Comparison of ENCODE assay signal across 26 cellular contexts in genomic region chr2:234344041-234344440, GRCh38.
"Had no signal": no experiment of that assay in that cellular context is flagged by ENCODE, and none has a peak within 500 bp of the region (broad histone marks: within the 10 kb centered on the region; RNA-seq: fewer than 3 reads in every experiment).

No MANE protein-coding gene starts in this region.

- H3K27me3 Mint-ChIP-seq: activated CD4-positive, alpha-beta memory T cell treated with anti-CD3 and anti-CD28 coated beads, Interleukin-2, amount 10 ng/mL, durations not matched to agents 7 days and 5 days; activated CD4-positive, alpha-beta T cell treated with anti-CD3 and anti-CD28 coated beads, Interleukin-2, amount 10 ng/mL, durations not matched to agents 7 days and 5 days; activated naive CD8-positive, alpha-beta T cell; activated T-cell treated with anti-CD3 and anti-CD28 coated beads, Interleukin-2, amount 50 U/mL, for 24 hours; activated T-helper 17 cell treated with anti-CD3 and anti-CD28 coated beads, Interleukin-2, amount 50 U/mL, for 72 hours; central memory CD8-positive, alpha-beta T cell had no signal

- ATAC-seq: activated T-helper 17 cell treated with anti-CD3 and anti-CD28 coated beads, Interleukin-2, amount 50 U/mL, for 72 hours; esophagus mucosa had no signal

- DNase-seq: activated CD4-positive, alpha-beta memory T cell treated with anti-CD3 and anti-CD28 coated beads, Interleukin-2, amount 10 ng/mL, durations not matched to agents 7 days and 5 days; activated CD4-positive, alpha-beta T cell treated with anti-CD3 and anti-CD28 coated beads for 1 hour; activated CD4-positive, alpha-beta T cell treated with anti-CD3 and anti-CD28 coated beads for 4 hours; activated CD4-positive, alpha-beta T cell treated with anti-CD3 and anti-CD28 coated beads, Interleukin-2, amount 10 ng/mL, durations not matched to agents 7 days and 5 days; activated CD4-positive, alpha-beta T cell treated with anti-CD3 and anti-CD28 coated beads, Interleukin-2, amount 50 U/mL, for 4 hours; activated CD8-positive, alpha-beta memory T cell treated with anti-CD3 and anti-CD28 coated beads, Interleukin-2, amount 50 U/mL, for 48 hours; activated effector memory CD4-positive, alpha-beta T cell treated with Interleukin-2 at 50 U/mL for 16 hours; activated gamma-delta T cell treated with Interleukin-2 at 50 U/mL for 16 hours; activated naive CD4-positive, alpha-beta T cell treated with anti-CD3 and anti-CD28 coated beads, Interleukin-2, amount 50 U/mL, for 16 hours; activated naive CD4-positive, alpha-beta T cell treated with Interleukin-2 at 50 U/mL for 16 hours; activated T-cell treated with anti-CD3 and anti-CD28 coated beads for 4 hours; activated T-cell treated with anti-CD3 and anti-CD28 coated beads, Interleukin-2, amount 50 U/mL, for 24 hours; amniotic stem cell; anterior cingulate cortex; brain microvascular endothelial cell; dorsolateral prefrontal cortex; effector memory CD4-positive, alpha-beta T cell; endodermal cell; foreskin fibroblast; T-helper 2 cell had no signal

- H3K4me3 ChIP-seq: coronary artery, dorsolateral prefrontal cortex had no signal

- H3K36me3 ChIP-seq: brain microvascular endothelial cell had no signal

- H3K27ac ChIP-seq: brain microvascular endothelial cell, coronary artery, dorsolateral prefrontal cortex had no signal

- H3K4me3 Mint-ChIP-seq: activated CD4-positive, alpha-beta memory T cell treated with anti-CD3 and anti-CD28 coated beads, Interleukin-2, amount 10 ng/mL, durations not matched to agents 7 days and 5 days; activated CD4-positive, alpha-beta T cell treated with anti-CD3 and anti-CD28 coated beads, Interleukin-2, amount 10 ng/mL, durations not matched to agents 7 days and 5 days; activated naive CD8-positive, alpha-beta T cell; activated T-cell treated with anti-CD3 and anti-CD28 coated beads, Interleukin-2, amount 50 U/mL, for 24 hours; activated T-helper 17 cell treated with anti-CD3 and anti-CD28 coated beads, Interleukin-2, amount 50 U/mL, for 72 hours; central memory CD8-positive, alpha-beta T cell; dendritic cell treated with granulocyte-macrophage colony-stimulating factor and Interleukin-4, amounts not matched to agents 40 ng/mL and 50 ng/mL, for 4 days; endodermal cell had no signal

- H3K27ac Mint-ChIP-seq: activated CD4-positive, alpha-beta memory T cell treated with anti-CD3 and anti-CD28 coated beads, Interleukin-2, amount 10 ng/mL, durations not matched to agents 7 days and 5 days; activated CD4-positive, alpha-beta T cell treated with anti-CD3 and anti-CD28 coated beads, Interleukin-2, amount 10 ng/mL, durations not matched to agents 7 days and 5 days; activated naive CD8-positive, alpha-beta T cell; activated T-cell treated with anti-CD3 and anti-CD28 coated beads, Interleukin-2, amount 50 U/mL, for 24 hours; activated T-helper 17 cell treated with anti-CD3 and anti-CD28 coated beads, Interleukin-2, amount 50 U/mL, for 72 hours; endodermal cell had no signal

- H3K9me3 Mint-ChIP-seq: activated T-helper 17 cell treated with anti-CD3 and anti-CD28 coated beads, Interleukin-2, amount 50 U/mL, for 72 hours; central memory CD8-positive, alpha-beta T cell; endodermal cell had no signal

- H3K27me3 ChIP-seq: brain microvascular endothelial cell, dorsolateral prefrontal cortex had no signal
